21 cellular contexts compared by ENCODE assay signal in genomic region chr9:132479733-132480132, GRCh38.
"Had no signal": no experiment of that assay in that cellular context is flagged by ENCODE, and none has a peak within 500 bp of the region (broad histone marks: within the 10 kb centered on the region; RNA-seq: fewer than 3 reads in every experiment).

No MANE protein-coding gene starts in this region.

- DNase-seq: dermis blood vessel endothelial cell; dorsolateral prefrontal cortex; effector CD4-positive, alpha-beta T cell; effector memory CD4-positive, alpha-beta T cell; foreskin keratinocyte; heart left ventricle; hypothalamus; immature natural killer cell; islet precursor cell; kidney; kidney glomerular epithelial cell; left colon; left ventricle myocardium inferior; lower lobe of right lung; mesenchymal stem cell; mucosa of descending colon had no signal

- ATAC-seq: foreskin keratinocyte, gastroesophageal sphincter, heart left ventricle, left colon, left lobe of liver, lower lobe of right lung, mucosa of descending colon had no signal

- H3K27me3 ChIP-seq: hepatocyte had no signal

- H3K36me3 ChIP-seq: esophagus muscularis mucosa, gastroesophageal sphincter, heart left ventricle, left ventricle myocardium inferior, lower lobe of right lung had no signal

- H3K27ac ChIP-seq: coronary artery, dorsolateral prefrontal cortex, esophagus muscularis mucosa, foreskin keratinocyte, gastroesophageal sphincter, heart left ventricle, hepatocyte, left ventricle myocardium inferior, lower lobe of right lung had no signal

- H3K4me1 ChIP-seq: esophagus muscularis mucosa, foreskin keratinocyte, gastroesophageal sphincter, heart left ventricle, left ventricle myocardium inferior, lower lobe of right lung had no signal

- H3K4me3 ChIP-seq: coronary artery, dorsolateral prefrontal cortex, esophagus muscularis mucosa, gastroesophageal sphincter, heart left ventricle, hepatocyte, left ventricle myocardium inferior, lower lobe of right lung, mucosa of descending colon had no signal

- H3K4me2 ChIP-seq: hepatocyte had no signal

- H3K9me3 ChIP-seq: esophagus muscularis mucosa, gastroesophageal sphincter, heart left ventricle, left ventricle myocardium inferior, lower lobe of right lung, mucosa of descending colon had no signal

- H2AFZ ChIP-seq: hepatocyte had no signal

- H3K79me2 ChIP-seq: hepatocyte had no signal
